Comparison of ENCODE assay signal across 29 cellular contexts in genomic region chr19:33780746-33781145, GRCh38.
DNase-seq lines count a peak whose midpoint lies in the region; ATAC-seq and TF ChIP-seq lines count a peak whose summit lies in the region.
"Had no signal": no experiment of that assay in that cellular context is flagged by ENCODE, and none has a peak within 500 bp of the region (broad histone marks: within the 10 kb centered on the region; RNA-seq: fewer than 3 reads in every experiment).

No MANE protein-coding gene starts in this region.

- H3K4me1 Mint-ChIP-seq in activated naive CD8-positive, alpha-beta T cell treated with anti-CD3 and anti-CD28 coated beads, Interleukin-2, amount 50 U/mL, for 24 hours, result peaks cover 3% of the 10 kb centered on the region

- ATAC-seq in GM21737 (IDR thresholded peaks at IDR 0.05; ENCODE audit: unreplicated experiment) (no peak), HG03460 (IDR thresholded peaks at IDR 0.05; ENCODE audit: unreplicated experiment) (no peak)
- no peak for ATAC-seq in activated naive CD8-positive, alpha-beta T cell treated with anti-CD3 and anti-CD28 coated beads, Interleukin-2, amount 50 U/mL, for 24 hours
- ATAC-seq: left ventricle myocardium superior had no signal

- TF ChIP-seq CTCF in choroid plexus epithelial cell (conservative IDR thresholded peaks at IDR 0.05; ENCODE audit: low read depth, low read length), result no peak

- no peak overlapping the region for H3K27ac Mint-ChIP-seq in activated naive CD8-positive, alpha-beta T cell treated with anti-CD3 and anti-CD28 coated beads, Interleukin-2, amount 50 U/mL, for 24 hours
- H3K27ac Mint-ChIP-seq: activated B cell treated with CpG ODN at 0.5 μM for 24 hours; activated CD4-positive, alpha-beta T cell treated with anti-CD3 and anti-CD28 coated beads, Interleukin-2, amount 10 ng/mL, durations not matched to agents 7 days and 5 days; activated naive CD8-positive, alpha-beta T cell treated with anti-CD3 and anti-CD28 coated beads, Interleukin-2, amount 10 ng/mL, durations not matched to agents 7 days and 5 days; activated T-cell treated with anti-CD3 and anti-CD28 coated beads, Interleukin-2, amount 50 U/mL, for 24 hours; dendritic cell treated with granulocyte-macrophage colony-stimulating factor and Interleukin-4, amounts not matched to agents 40 ng/mL and 50 ng/mL, for 4 days; endodermal cell had no signal

- H3K4me3 Mint-ChIP-seq in activated naive CD8-positive, alpha-beta T cell treated with anti-CD3 and anti-CD28 coated beads, Interleukin-2, amount 50 U/mL, for 24 hours, result no peak overlapping the region
- H3K4me3 Mint-ChIP-seq: activated B cell treated with CpG ODN at 0.5 μM for 24 hours; activated CD4-positive, alpha-beta T cell treated with anti-CD3 and anti-CD28 coated beads, Interleukin-2, amount 10 ng/mL, durations not matched to agents 7 days and 5 days; activated naive CD8-positive, alpha-beta T cell treated with anti-CD3 and anti-CD28 coated beads, Interleukin-2, amount 10 ng/mL, durations not matched to agents 7 days and 5 days; activated T-cell treated with anti-CD3 and anti-CD28 coated beads, Interleukin-2, amount 50 U/mL, for 24 hours; CD14-positive monocyte; dendritic cell treated with granulocyte-macrophage colony-stimulating factor and Interleukin-4, amounts not matched to agents 40 ng/mL and 50 ng/mL, for 4 days; endodermal cell had no signal

- no peaks in the 10 kb centered on the region for H3K9me3 Mint-ChIP-seq in activated naive CD8-positive, alpha-beta T cell treated with anti-CD3 and anti-CD28 coated beads, Interleukin-2, amount 50 U/mL, for 24 hours
- H3K9me3 Mint-ChIP-seq: activated B cell treated with CpG ODN at 0.5 μM for 24 hours; activated CD4-positive, alpha-beta T cell treated with anti-CD3 and anti-CD28 coated beads, Interleukin-2, amount 10 ng/mL, durations not matched to agents 7 days and 5 days; activated naive CD8-positive, alpha-beta T cell treated with anti-CD3 and anti-CD28 coated beads, Interleukin-2, amount 10 ng/mL, durations not matched to agents 7 days and 5 days; activated T-cell treated with anti-CD3 and anti-CD28 coated beads, Interleukin-2, amount 50 U/mL, for 24 hours; dendritic cell treated with granulocyte-macrophage colony-stimulating factor and Interleukin-4, amounts not matched to agents 40 ng/mL and 50 ng/mL, for 4 days; endodermal cell had no signal

- H3K36me3 Mint-ChIP-seq in activated naive CD8-positive, alpha-beta T cell treated with anti-CD3 and anti-CD28 coated beads, Interleukin-2, amount 50 U/mL, for 24 hours (ENCODE audit: low read depth), result no peaks in the 10 kb centered on the region
- H3K36me3 Mint-ChIP-seq: activated naive CD8-positive, alpha-beta T cell treated with anti-CD3 and anti-CD28 coated beads, Interleukin-2, amount 10 ng/mL, durations not matched to agents 7 days and 5 days; CD14-positive monocyte had no signal

- DNase-seq in NCI-H82 (lab: John Stamatoyannopoulos, UW) (peak; percentile 60), NCI-H82 treated with DMSO at 0.1 percent for 48 hours (lab: John Stamatoyannopoulos, UW; ENCODE audit: unreplicated experiment) (no peak), NCI-H69 (lab: John Stamatoyannopoulos, UW) (peak; percentile 62), choroid plexus epithelial cell (ENCODE audit: low read depth) (peak; percentile 18), retina (peak; percentile 37)
- no peak for DNase-seq in activated naive CD8-positive, alpha-beta T cell treated with anti-CD3 and anti-CD28 coated beads, Interleukin-2, amount 50 U/mL, for 24 hours
- DNase-seq: activated B cell treated with CpG ODN at 0.5 μM for 24 hours; activated CD4-positive, alpha-beta T cell treated with anti-CD3 and anti-CD28 coated beads, Interleukin-2, amount 10 ng/mL, durations not matched to agents 7 days and 5 days; activated gamma-delta T cell treated with Interleukin-2 at 50 U/mL for 16 hours; activated naive CD8-positive, alpha-beta T cell treated with anti-CD3 and anti-CD28 coated beads, Interleukin-2, amount 10 ng/mL, durations not matched to agents 7 days and 5 days; activated T-cell treated with anti-CD3 and anti-CD28 coated beads, Interleukin-2, amount 50 U/mL, for 24 hours; endodermal cell; islet precursor cell; left ventricle myocardium superior; NCI-H1105; NCI-H187 treated with DMSO at 0.1 percent for 48 hours; NCI-H526 treated with DMSO at 0.1 percent for 48 hours; sigmoid colon; SJCRH30; stimulated activated CD4-positive, alpha-beta T cell treated with anti-CD3 and anti-CD28 coated beads, Interleukin-4, amount 100 ng/mL, for 1 hour; stomach; SW 1271; T-helper 9 cell; tibial artery had no signal

- H3K27me3 Mint-ChIP-seq in activated naive CD8-positive, alpha-beta T cell treated with anti-CD3 and anti-CD28 coated beads, Interleukin-2, amount 50 U/mL, for 24 hours, result peaks cover 28% of the 10 kb centered on the region

- no peak overlapping the region for H3K4me3 ChIP-seq in choroid plexus epithelial cell (ENCODE audit: low read depth, low read length)
- H3K4me3 ChIP-seq: sigmoid colon, SJCRH30, stomach, vagina had no signal

Comparison
In these comparisons a context has a peak if more than half of its experiments do, and no peak if none do; other contexts are left out.
1. DNase-seq: peak in NCI-H82 (single experiment), NCI-H69 (single experiment), choroid plexus epithelial cell (single experiment) and retina (single experiment); none in NCI-H82 treated with DMSO at 0.1 percent for 48 hours (single experiment) and activated naive CD8-positive, alpha-beta T cell treated with anti-CD3 and anti-CD28 coated beads, Interleukin-2, amount 50 U/mL, for 24 hours (single experiment).